Comparison of ENCODE assay signal across 8 cellular contexts in genomic region chr12:8242881-8243681, GRCh38. TPM values are rescaled to one million over a fixed set of nuclear protein-coding genes. Genes with fewer than 3 reads are reported as not detected.
DNase-seq lines count a peak whose midpoint lies in the region; ATAC-seq and TF ChIP-seq lines count a peak whose summit lies in the region.
"Not testable (repeated sequence)": the region's sequence is repeated elsewhere in the genome, so short reads cannot be mapped to it uniquely, and the experiment has no call there.

No MANE protein-coding gene starts in this region.

- TF ChIP-seq POLR2A in transverse colon (IDR thresholded peaks at IDR 0.05): peak; percentile 51

- DNase-seq in GM12865 (ENCODE audit: low read depth) (peak; percentile 96), NCI-H2029 (lab: John Stamatoyannopoulos, UW) (peak; percentile 90), T-helper 22 cell (ENCODE audit: low read depth) (peak; percentile 95), anterior cingulate cortex (lab: John Stamatoyannopoulos, UW) (peak; percentile 60 to 99 (median 96)), left ventricle myocardium inferior (peak; percentile 97), posterior cingulate gyrus (peak; percentile 98 to 100 (median 100)), transverse colon (peak; percentile 99)

- H3K27me3 ChIP-seq in left ventricle myocardium inferior (ENCODE audit: low read depth); transverse colon: not testable (repeated sequence)

- intact Hi-C loops in left ventricle myocardium inferior (cut with micrococcal nuclease); posterior cingulate gyrus (cut with DNase I); transverse colon (cut with DNase I; ENCODE audit: low total_unique reads): not testable (repeated sequence)

- H3K4me3 ChIP-seq in GM12865 (ENCODE audit: low read depth, low read length): peak overlapping the region; percentile 67
- H3K4me3 ChIP-seq in left ventricle myocardium inferior: peak overlapping the region; percentile 82
- peak overlapping the region; percentile 68 to 95 (median 86) for H3K4me3 ChIP-seq in transverse colon

- not testable (repeated sequence) for H3K36me3 ChIP-seq in left ventricle myocardium inferior, transverse colon

- H3K27ac ChIP-seq in left ventricle myocardium inferior (replicated peaks) (peak overlapping the region; percentile 81), transverse colon (peak overlapping the region; percentile 85 to 94 (median 90))

- H3K4me1 ChIP-seq in left ventricle myocardium inferior: peaks cover 13% of the 10 kb centered on the region
- H3K4me1 ChIP-seq in transverse colon: not testable (repeated sequence)

- not testable (repeated sequence) for H3K9me3 ChIP-seq in left ventricle myocardium inferior (replicated peaks); transverse colon

- not testable (repeated sequence) for TF ChIP-seq EP300 in transverse colon (IDR thresholded peaks at IDR 0.05; ENCODE audit: low read depth)

- TF ChIP-seq CTCF in GM12865 (IDR thresholded peaks at IDR 0.05; ENCODE audit: insufficient read depth, low read depth, low read length, missing control alignments); left ventricle myocardium inferior (IDR thresholded peaks at IDR 0.05; ENCODE audit: borderline replicate concordance); transverse colon (IDR thresholded peaks at IDR 0.05): not testable (repeated sequence)

- peak; percentile 82 for ATAC-seq in HG02938 (IDR thresholded peaks at IDR 0.05; ENCODE audit: unreplicated experiment)

- 0% methylated on average over 32 of the region's 56 CpGs; no CpG with 5 or more reads in 1 of the 2 donors for WGBS in transverse colon (ENCODE audit: low coverage in 1 of 2), 2 donors

- in situ Hi-C loops in transverse colon (cut with MboI; ENCODE audit: low pct_ligation_motif_present in 1 of 4, low pct_unique_long_range_greater_than_20kb in 1 of 4, low sequenced_read_pairs in 3 of 4): loop anchor here in 2 of 4 donors (25.0 kb wide), 1 partner anchor 131 kb away; the partner anchor contains the start of gene CLEC4A (in 2 of the 2)

RNA-seq across cellular contexts. Expression of gene FAM90A1, which starts 15.7 kb away (rescaled TPM):
- total RNA-seq in left ventricle myocardium inferior (0.30 TPM), transverse colon (not detected)

Comparison
In these comparisons a context has a peak if more than half of its experiments do, and no peak if none do; other contexts are left out.
1. Peak in every context shown above with its lines: DNase-seq, ATAC-seq, H3K4me3 ChIP-seq and H3K27ac ChIP-seq.